ENCODE assay signal across 19 cellular contexts in the genomic region with DNA sequence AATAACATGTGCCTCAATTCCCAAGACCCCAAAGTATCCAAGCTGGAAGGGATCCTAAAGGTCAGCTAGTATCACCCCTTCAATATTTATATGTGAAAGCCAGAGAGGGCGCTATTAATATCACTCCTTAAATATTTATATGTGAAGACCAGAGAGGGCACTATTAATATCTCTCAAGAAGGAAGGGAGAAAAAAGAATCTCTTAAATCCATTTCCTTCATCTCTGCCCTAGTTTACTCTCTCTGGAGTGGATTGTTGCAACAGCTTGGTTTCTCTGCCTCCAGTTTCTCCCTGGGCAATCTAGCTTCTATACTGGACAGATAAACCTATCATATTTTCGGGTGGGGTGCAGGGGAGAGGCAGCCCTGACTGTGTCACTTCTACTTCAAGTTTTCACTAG. TPM values are rescaled to one million over a fixed set of nuclear protein-coding genes. Genes with fewer than 3 reads are reported as not detected.
DNase-seq lines count a peak whose midpoint lies in the region; ATAC-seq and TF ChIP-seq lines count a peak whose summit lies in the region.
"Had no signal": no experiment of that assay in that cellular context is flagged by ENCODE, and none has a peak within 500 bp of the region (broad histone marks: within the 10 kb centered on the region; RNA-seq: fewer than 3 reads in every experiment).

No MANE protein-coding gene starts in this region.

- H3K27me3 ChIP-seq in Loucy (ENCODE audit: insufficient read depth, low read length, poor library complexity, severe bottlenecking) (no peaks in the 10 kb centered on the region), gastroesophageal sphincter (no peaks in the 10 kb centered on the region), muscle layer of duodenum (ENCODE audit: low read depth, low read length) (no peaks in the 10 kb centered on the region), thyroid gland (no peaks in the 10 kb centered on the region)

- H3K4me1 ChIP-seq in Loucy (ENCODE audit: insufficient read depth, low read length, poor library complexity, severe bottlenecking): peaks cover 3% of the 10 kb centered on the region
- peaks cover 0 to 18% (median 14%) of the 10 kb centered on the region in 3 donors for H3K4me1 ChIP-seq in gastroesophageal sphincter
- peaks cover 3 to 8% of the 10 kb centered on the region in 2 donors for H3K4me1 ChIP-seq in muscle layer of duodenum (ENCODE audit: control insufficient read depth in 1 of 2, insufficient read depth in 2 of 2, low read length in 2 of 2)
- H3K4me1 ChIP-seq in thyroid gland: peaks cover 0 to 13% of the 10 kb centered on the region in 2 donors

- H3K9me3 ChIP-seq in Loucy (ENCODE audit: insufficient read depth, low read depth, low read length): no peaks in the 10 kb centered on the region
- no peaks in the 10 kb centered on the region for H3K9me3 ChIP-seq in gastroesophageal sphincter
- H3K9me3 ChIP-seq in muscle layer of duodenum (ENCODE audit: control insufficient read depth in 1 of 2, low read length in 2 of 2): no peaks in the 10 kb centered on the region
- H3K9me3 ChIP-seq in thyroid gland: no peaks in the 10 kb centered on the region

- peak overlapping the region in 3 of 4 donors; percentile 66 to 76 (median 71) for H3K27ac ChIP-seq in gastroesophageal sphincter
- H3K27ac ChIP-seq in muscle layer of duodenum (ENCODE audit: low read length): peak overlapping the region; percentile 39
- peak overlapping the region in 2 of 3 donors; percentile 50 to 57 for H3K27ac ChIP-seq in thyroid gland
- H3K27ac ChIP-seq: epithelial cell of prostate had no signal

- H3K4me2 ChIP-seq in Loucy (ENCODE audit: low read depth, low read length, poor library complexity, severe bottlenecking): no peak overlapping the region

- TF ChIP-seq POLR2A in gastroesophageal sphincter (IDR thresholded peaks at IDR 0.05): no peak
- no peak for TF ChIP-seq POLR2A in thyroid gland (IDR thresholded peaks at IDR 0.05)

- peak; percentile 9 for ATAC-seq in gastroesophageal sphincter
- ATAC-seq in HG02840 (IDR thresholded peaks at IDR 0.05; ENCODE audit: low FRiP score, unreplicated experiment): no peak
- ATAC-seq: naive thymus-derived CD4-positive, alpha-beta T cell had no signal

- no peak for DNase-seq in thyroid gland
- no peak for DNase-seq in NCI-H524 treated with DMSO at 0.1 percent for 48 hours (lab: John Stamatoyannopoulos, UW)
- no peak for DNase-seq in epidermal melanocyte (ENCODE audit: insufficient read length, low spot score)
- DNase-seq in KG1 (lab: John Stamatoyannopoulos, UW): no peak
- DNase-seq: activated CD4-positive, alpha-beta memory T cell treated with anti-CD3 and anti-CD28 coated beads for 36 hours; activated naive CD4-positive, alpha-beta T cell treated with anti-CD3 and anti-CD28 coated beads, Interleukin-2, amount 50 U/mL, for 16 hours; activated T-cell treated with anti-CD3 and anti-CD28 coated beads, Interleukin-2, amount 50 U/mL, for 1 hour; DMS79; naive thymus-derived CD4-positive, alpha-beta T cell; NCI-H2029 treated with DMSO at 0.1 percent for 48 hours; NCI-H524; posterior cingulate gyrus; SHP77 treated with DMSO at 0.1 percent for 48 hours; trophoblast cell had no signal

- TF ChIP-seq CTCF in Loucy (conservative IDR thresholded peaks at IDR 0.05; ENCODE audit: low read length) (peak; percentile 44), gastroesophageal sphincter (IDR thresholded peaks at IDR 0.05) (no peak), thyroid gland (IDR thresholded peaks at IDR 0.05) (no peak)

- H3K9ac ChIP-seq in Loucy (ENCODE audit: low read depth, low read length, poor library complexity, severe bottlenecking): no peak overlapping the region

- no peak overlapping the region for H3K4me3 ChIP-seq in Loucy (ENCODE audit: low read length, poor library complexity, severe bottlenecking)
- no peak overlapping the region for H3K4me3 ChIP-seq in gastroesophageal sphincter
- H3K4me3 ChIP-seq in muscle layer of duodenum (ENCODE audit: low read depth in 1 of 2, low read length in 2 of 2): no peak overlapping the region
- no peak overlapping the region for H3K4me3 ChIP-seq in thyroid gland (replicated peaks in 1 of 3)

- TF ChIP-seq EP300 in gastroesophageal sphincter (IDR thresholded peaks at IDR 0.05): no peak

- no peaks in the 10 kb centered on the region for H3K9me2 ChIP-seq in Loucy (replicated peaks; ENCODE audit: low read depth, low read length)

- H3K36me3 ChIP-seq in Loucy (ENCODE audit: insufficient read depth, low read length) (no peaks in the 10 kb centered on the region), gastroesophageal sphincter (no peaks in the 10 kb centered on the region), muscle layer of duodenum (ENCODE audit: control insufficient read depth in 1 of 2, insufficient read depth in 2 of 2, low read length in 2 of 2) (no peaks in the 10 kb centered on the region), thyroid gland (no peaks in the 10 kb centered on the region)

- no peaks in the 10 kb centered on the region for H4K20me1 ChIP-seq in Loucy (ENCODE audit: insufficient read depth, low read length, poor library complexity, severe bottlenecking)

- H3F3A ChIP-seq in Loucy (ENCODE audit: low read depth): no peaks in the 10 kb centered on the region

- intact Hi-C loops in thyroid gland (cut with DNase I): no loop called here

- WGBS in gastroesophageal sphincter (ENCODE audit: low coverage in 1 of 2), 2 donors: 36 to 69% methylated on average over 2 of the region's 2 CpGs
- WGBS in thyroid gland, 2 donors: 59 to 84% methylated on average over 2 of the region's 2 CpGs

- no peaks in the 10 kb centered on the region for H3K79me2 ChIP-seq in Loucy (ENCODE audit: insufficient read depth, low read length)

- H2AFZ ChIP-seq in Loucy (ENCODE audit: low read length): no peak overlapping the region

RNA-seq across cellular contexts. Expression of a gene that starts 31.6 kb away (rescaled TPM):
- 100 to 1,000 TPM; 191 to 355 (median 269) TPM for total RNA-seq in gastroesophageal sphincter
- total RNA-seq in thyroid gland: 100 to 1,000 TPM; 204 to 318 (median 259) TPM
